In genomic region chr16:70659953-70660671, GRCh38 we compare ENCODE assay signal across 3 cellular contexts.
A peak's percentile ranks its signal among the peaks of the same experiment; 100 is the strongest.
TF ChIP-seq lines count a peak whose summit lies in the region.

No MANE protein-coding gene starts in this region.

TF ChIP-seq in HCT116, 20 proteins besides CTCF, POLR2A, EP300 and RAD21:
- TF ChIP-seq CBX3 (IDR thresholded peaks at IDR 0.05; ENCODE audit: low read depth): no peak
- no peak for TF ChIP-seq TCF7L2 (IDR thresholded peaks at IDR 0.05; ENCODE audit: borderline replicate concordance, extremely low read depth, insufficient read depth, insufficient read length)
- TF ChIP-seq POLR2AphosphoS5 (IDR thresholded peaks at IDR 0.05; ENCODE audit: low read depth, low read length): no peak
- no peak for TF ChIP-seq ZNF274 (IDR thresholded peaks at IDR 0.05; ENCODE audit: low read depth, low read length)
- no peak for TF ChIP-seq ATF3 (IDR thresholded peaks at IDR 0.05)
- TF ChIP-seq CEBPB (IDR thresholded peaks at IDR 0.05; ENCODE audit: low read depth): no peak
- TF ChIP-seq REST (IDR thresholded peaks at IDR 0.05; ENCODE audit: low read depth): no peak
- no peak for TF ChIP-seq SIN3A (IDR thresholded peaks at IDR 0.05; ENCODE audit: low read depth)
- no peak for TF ChIP-seq ZBTB33 (IDR thresholded peaks at IDR 0.05; ENCODE audit: extremely low read depth, insufficient replicate concordance, low read length)
- TF ChIP-seq EZH2phosphoT487 (IDR thresholded peaks at IDR 0.05; ENCODE audit: borderline replicate concordance): no peak

TF ChIP-seq in SK-N-SH, 30 proteins besides CTCF, POLR2A, EP300 and RAD21:
- TF ChIP-seq REST (IDR thresholded peaks at IDR 0.05; ENCODE audit: low read depth, low read length): no peak
- no peak for TF ChIP-seq USF1 (IDR thresholded peaks at IDR 0.05; ENCODE audit: borderline replicate concordance, low read depth)
- no peak for TF ChIP-seq FOXM1 (IDR thresholded peaks at IDR 0.05; ENCODE audit: low read depth)
- TF ChIP-seq YY1 (IDR thresholded peaks at IDR 0.05; ENCODE audit: low read depth): no peak
- TF ChIP-seq ELF1 (IDR thresholded peaks at IDR 0.05): no peak
- TF ChIP-seq MXI1 (IDR thresholded peaks at IDR 0.05; ENCODE audit: low read depth, low read length): no peak
- no peak for TF ChIP-seq RCOR1 (IDR thresholded peaks at IDR 0.05; ENCODE audit: low read length)
- no peak for TF ChIP-seq TAF1 (IDR thresholded peaks at IDR 0.05; ENCODE audit: borderline replicate concordance, low read depth, low read length)
- TF ChIP-seq CHD2 (IDR thresholded peaks at IDR 0.05; ENCODE audit: low read length, partially characterized antibody): no peak
- TF ChIP-seq TEAD4 (IDR thresholded peaks at IDR 0.05; ENCODE audit: borderline replicate concordance, insufficient read depth): no peak
- TF ChIP-seq TCF12 (IDR thresholded peaks at IDR 0.05): no peak

TF ChIP-seq in HepG2, 621 proteins besides CTCF, POLR2A, EP300 and RAD21:
- TF ChIP-seq AGO2 (optimal IDR thresholded peaks at IDR 0.05; ENCODE audit: low read depth, low read length): peak; percentile 97
- 0 out of 2 replicates have a peak, but pooled peaks have one; percentile 33 for TF ChIP-seq HNRNPL (IDR thresholded peaks at IDR 0.05; ENCODE audit: low read depth, low read length)
- TF ChIP-seq TEAD2 (CRISPR knock-in tag; IDR thresholded peaks at IDR 0.05): no peak
- TF ChIP-seq NONO (IDR thresholded peaks at IDR 0.05): no peak
- TF ChIP-seq NONO (CRISPR knock-in tag; conservative IDR thresholded peaks at IDR 0.05): peak; percentile 12; the same call in 1 of the 2 replicates
- 0 out of 2 replicates have a peak, but pooled peaks have one; percentile 47 for TF ChIP-seq PAF1 (CRISPR knock-in tag; IDR thresholded peaks at IDR 0.05)
- TF ChIP-seq HOXA5 (CRISPR knock-in tag; IDR thresholded peaks at IDR 0.05): no peak
- no peak for TF ChIP-seq ZNF639 (CRISPR knock-in tag; conservative IDR thresholded peaks at IDR 0.05)
- peak; percentile 93 for TF ChIP-seq AGO1 (IDR thresholded peaks at IDR 0.05; ENCODE audit: low read depth, low read length, poor library complexity, severe bottlenecking)
- TF ChIP-seq PREB (CRISPR knock-in tag; IDR thresholded peaks at IDR 0.05): no peak
- peak; percentile 10; the same call in 1 of the 2 replicates for TF ChIP-seq KDM2A (CRISPR knock-in tag; IDR thresholded peaks at IDR 0.05; ENCODE audit: borderline replicate concordance, low read depth)
- peak; percentile 24; the same call in 1 of the 2 replicates for TF ChIP-seq RBFOX2 (IDR thresholded peaks at IDR 0.05; ENCODE audit: low read depth, low read length)
